Comparison of ENCODE assay signal across 19 cellular contexts in genomic region chr12:24416423-24417109, GRCh38.
A peak's percentile ranks its signal among the peaks of the same experiment; 100 is the strongest.
DNase-seq lines count a peak whose midpoint lies in the region; ATAC-seq and TF ChIP-seq lines count a peak whose summit lies in the region.
"Had no signal": no experiment of that assay in that cellular context is flagged by ENCODE, and none has a peak within 500 bp of the region (broad histone marks: within the 10 kb centered on the region; RNA-seq: fewer than 3 reads in every experiment).

No MANE protein-coding gene starts in this region.

- H3K4me1 ChIP-seq in IMR-90 (ENCODE audit: control insufficient read depth, insufficient read depth, low read length) = 0 out of 2 replicates have a peak, but pooled peaks cover 2% of the 10 kb centered on the region
- H3K4me1 ChIP-seq: Caco-2, SJCRH30 had no signal

- peak overlapping the region; percentile 89 for H3K27ac Mint-ChIP-seq in activated B cell treated with CpG ODN at 0.5 μM for 24 hours
- H3K27ac Mint-ChIP-seq in stimulated activated memory B cell treated with anti-CD40 and anti-IgM and Interleukin-4, amounts not matched to agents 10 μg/mL and 1 μg/mL and 100 μg/mL, for 72 hours = peak overlapping the region; percentile 75
- H3K27ac Mint-ChIP-seq: CD4-positive, alpha-beta T cell; HFFc6 had no signal

- H4K8ac ChIP-seq in IMR-90 (ENCODE audit: low read depth in 2 of 2, low read length in 2 of 2) = no peak overlapping the region

- no peak overlapping the region for H2BK20ac ChIP-seq in IMR-90 (ENCODE audit: low read depth, low read length)

- H3K27me3 ChIP-seq in IMR-90 (ENCODE audit: control insufficient read depth, insufficient read depth, low read length) = no peaks in the 10 kb centered on the region
- H3K27me3 ChIP-seq: SJCRH30 had no signal

- DNase-seq in CD1c-positive myeloid dendritic cell (ENCODE audit: extremely low spot score) = peak; percentile 35
- DNase-seq in IMR-90 = no peak
- no peak for DNase-seq in activated B cell treated with CpG ODN at 0.5 μM for 24 hours
- DNase-seq in NCI-H226 = no peak
- no peak for DNase-seq in DMS79 treated with DMSO at 0.1 percent for 48 hours (lab: John Stamatoyannopoulos, UW)
- DNase-seq: AML-193; Caco-2; CD4-positive, alpha-beta T cell; DMS153; GF-D8; HFFc6; NCI-H1694 treated with DMSO at 0.1 percent for 48 hours; NCI-H345; NCI-H524 treated with DMSO at 0.1 percent for 48 hours; SJCRH30 had no signal

- dilution Hi-C loops in IMR-90 (cut with HindIII; ENCODE audit: low sequenced_read_pairs, unreplicated experiment) = no loop called here

- no peak overlapping the region for H2BK5ac ChIP-seq in IMR-90 (ENCODE audit: low read depth, low read length, poor library complexity, severe bottlenecking)

- peaks cover 45% of the 10 kb centered on the region for H3K4me1 Mint-ChIP-seq in activated B cell treated with CpG ODN at 0.5 μM for 24 hours
- H3K4me1 Mint-ChIP-seq in stimulated activated memory B cell treated with anti-CD40 and anti-IgM and Interleukin-4, amounts not matched to agents 10 μg/mL and 1 μg/mL and 100 μg/mL, for 72 hours = peaks cover 38% of the 10 kb centered on the region

- no TSS peak for BruUV-seq in IMR-90 (replicated peaks; lab: Mats Ljungman, UMichigan)

- H2BK15ac ChIP-seq in IMR-90 (ENCODE audit: low read depth, low read length) = no peak overlapping the region

- H4K91ac ChIP-seq in IMR-90 (ENCODE audit: insufficient read depth, low read depth, low read length) = no peak overlapping the region

- no peaks in the 10 kb centered on the region for H3K36me3 Mint-ChIP-seq in activated B cell treated with CpG ODN at 0.5 μM for 24 hours (ENCODE audit: low read depth)
- H3K36me3 Mint-ChIP-seq in stimulated activated memory B cell treated with anti-CD40 and anti-IgM and Interleukin-4, amounts not matched to agents 10 μg/mL and 1 μg/mL and 100 μg/mL, for 72 hours = no peaks in the 10 kb centered on the region

- in situ Hi-C loops in IMR-90 (cut with MboI; ENCODE audit: low sequenced_read_pairs) = no loop called here

- intact Hi-C loops in IMR-90 (cut with micrococcal nuclease) = no loop called here
- intact Hi-C loops in activated B cell treated with CpG ODN at 0.5 μM for 24 hours (cut with micrococcal nuclease) = loop anchor here (1.0 to 5.0 kb wide), 5 partner anchors 56 to 361 kb away; no protein-coding TSS in a partner anchor

- no peaks in the 10 kb centered on the region for H3K9me3 ChIP-seq in IMR-90 (ENCODE audit: control insufficient read depth, insufficient read depth, low read length)
- H3K9me3 ChIP-seq: SJCRH30 had no signal

- no peak overlapping the region for H3K4me3 ChIP-seq in IMR-90 (ENCODE audit: insufficient read depth, low read depth, low read length)
- H3K4me3 ChIP-seq: GM12878, SJCRH30 had no signal

- no peak overlapping the region for H3K18ac ChIP-seq in IMR-90 (ENCODE audit: low read depth, low read length)

- no peak overlapping the region for H3K4me2 ChIP-seq in IMR-90 (ENCODE audit: low read depth, low read length)

- no peak overlapping the region for H4K5ac ChIP-seq in IMR-90 (ENCODE audit: low read depth, low read length)

- peaks cover 14 to 16% of the 10 kb centered on the region in 2 experiments; a peak in 3 of 4 replicates for H3K79me1 ChIP-seq in IMR-90 (ENCODE audit: low read depth in 1 of 2, low read length in 2 of 2)

- H3K9ac ChIP-seq in IMR-90 (ENCODE audit: low read depth, low read length) = no peak overlapping the region

- H3K4ac ChIP-seq in IMR-90 (ENCODE audit: low read depth, low read length) = no peak overlapping the region

- H3K56ac ChIP-seq in IMR-90 (ENCODE audit: extremely low read depth, insufficient read depth, low read length) = no peak overlapping the region

- H2AK9ac ChIP-seq in IMR-90 (replicated peaks; ENCODE audit: low read depth, low read length, poor library complexity) = no peak overlapping the region

- no peak overlapping the region for H2AK5ac ChIP-seq in IMR-90 (ENCODE audit: low read depth, low read length)

- peak overlapping the region; percentile 80 for H3K4me3 Mint-ChIP-seq in activated B cell treated with CpG ODN at 0.5 μM for 24 hours
- peak overlapping the region; percentile 16 for H3K4me3 Mint-ChIP-seq in stimulated activated memory B cell treated with anti-CD40 and anti-IgM and Interleukin-4, amounts not matched to agents 10 μg/mL and 1 μg/mL and 100 μg/mL, for 72 hours
- H3K4me3 Mint-ChIP-seq: CD4-positive, alpha-beta T cell; HFFc6 had no signal

- H4K20me1 ChIP-seq in IMR-90 (ENCODE audit: insufficient read depth, low read length) = no peaks in the 10 kb centered on the region; the same call in 1 of the 2 replicates

- no peaks in the 10 kb centered on the region for H3K27me3 Mint-ChIP-seq in activated B cell treated with CpG ODN at 0.5 μM for 24 hours
- H3K27me3 Mint-ChIP-seq in stimulated activated memory B cell treated with anti-CD40 and anti-IgM and Interleukin-4, amounts not matched to agents 10 μg/mL and 1 μg/mL and 100 μg/mL, for 72 hours = no peaks in the 10 kb centered on the region
- H3K27me3 Mint-ChIP-seq: CD4-positive, alpha-beta T cell had no signal

- H3K14ac ChIP-seq in IMR-90 (replicated peaks; ENCODE audit: low read depth, low read length) = no peak overlapping the region

- TF ChIP-seq CTCF in IMR-90 (conservative IDR thresholded peaks at IDR 0.05; ENCODE audit: low read depth, low read length) (no peak), activated B cell treated with CpG ODN at 0.5 μM for 24 hours (IDR thresholded peaks at IDR 0.05) (no peak)

- TF ChIP-seq RAD21 in IMR-90 (IDR thresholded peaks at IDR 0.05; ENCODE audit: low read length) = no peak

- no peak overlapping the region for H2AFZ ChIP-seq in IMR-90 (replicated peaks; ENCODE audit: low read length, poor library complexity)

- TF ChIP-seq POLR2A in IMR-90 (IDR thresholded peaks at IDR 0.05; ENCODE audit: low read depth, low read length) = no peak

- ATAC-seq in IMR-90 (ENCODE audit: low read depth) = no peak
- peak; percentile 83 for ATAC-seq in activated B cell treated with CpG ODN at 0.5 μM for 24 hours (ENCODE audit: low read depth)
- ATAC-seq in stimulated activated memory B cell treated with anti-CD40 and anti-IgM and Interleukin-4, amounts not matched to agents 10 μg/mL and 1 μg/mL and 100 μg/mL, for 72 hours = peak; percentile 92
- no peak for ATAC-seq in GM21447 (IDR thresholded peaks at IDR 0.05; ENCODE audit: unreplicated experiment)
- ATAC-seq: GM12878, Panc1 had no signal

- no peaks in the 10 kb centered on the region for H3K9me3 Mint-ChIP-seq in activated B cell treated with CpG ODN at 0.5 μM for 24 hours
- H3K9me3 Mint-ChIP-seq in stimulated activated memory B cell treated with anti-CD40 and anti-IgM and Interleukin-4, amounts not matched to agents 10 μg/mL and 1 μg/mL and 100 μg/mL, for 72 hours = peaks cover 2% of the 10 kb centered on the region

- no peak overlapping the region for H2BK120ac ChIP-seq in IMR-90 (ENCODE audit: low read depth, low read length)

- H3K23ac ChIP-seq in IMR-90 (ENCODE audit: low read depth, low read length) = no peak overlapping the region

- peaks cover 3% of the 10 kb centered on the region for H3K9me1 ChIP-seq in IMR-90 (ENCODE audit: insufficient read depth, low read length)

- no peaks in the 10 kb centered on the region for H3K36me3 ChIP-seq in IMR-90 (ENCODE audit: control insufficient read depth, insufficient read depth, low read length)
- H3K36me3 ChIP-seq: SJCRH30 had no signal

- CTCF ChIA-PET in IMR-90 (lab: Yijun Ruan, JAX) = no interaction called here
- CTCF ChIA-PET in activated B cell treated with CpG ODN at 0.5 μM for 24 hours (lab: Charles Lee) = interaction anchor here (0.8 to 1.1 kb wide), 3 partner anchors 38 to 313 kb away, joined by 3 to 4 read pairs (median 4); no protein-coding TSS in a partner anchor

- no peak overlapping the region for H3K27ac ChIP-seq in IMR-90 (ENCODE audit: insufficient read depth, low read length)
- H3K27ac ChIP-seq: SJCRH30 had no signal

- POLR2A ChIA-PET in IMR-90 (lab: Charles Lee; ENCODE audit: unreplicated experiment) (no interaction called here), activated B cell treated with CpG ODN at 0.5 μM for 24 hours (lab: Charles Lee) (interaction anchor here (0.7 to 5.1 kb wide), 16 partner anchors 17 to 401 kb away, joined by 3 to 32 read pairs (median 6); no protein-coding TSS in a partner anchor)

- no CpG with 5 or more reads among the region's 7 CpGs for WGBS in IMR-90 (ENCODE audit: extremely low coverage in 2 of 2, insufficient read length in 1 of 2), 2 experiments

TF ChIP-seq in IMR-90, 13 proteins besides CTCF, POLR2A, EP300 and RAD21:
- TF ChIP-seq USF2 (IDR thresholded peaks at IDR 0.05; ENCODE audit: low read depth, low read length) (no peak), NFE2L2 (IDR thresholded peaks at IDR 0.05; ENCODE audit: low read depth, low read length) (no peak), MAFK (IDR thresholded peaks at IDR 0.05; ENCODE audit: low read depth, low read length) (peak; percentile 68), SMC3 (IDR thresholded peaks at IDR 0.05; ENCODE audit: low read depth, low read length) (no peak)
- TF ChIP-seq, protein P1, sequence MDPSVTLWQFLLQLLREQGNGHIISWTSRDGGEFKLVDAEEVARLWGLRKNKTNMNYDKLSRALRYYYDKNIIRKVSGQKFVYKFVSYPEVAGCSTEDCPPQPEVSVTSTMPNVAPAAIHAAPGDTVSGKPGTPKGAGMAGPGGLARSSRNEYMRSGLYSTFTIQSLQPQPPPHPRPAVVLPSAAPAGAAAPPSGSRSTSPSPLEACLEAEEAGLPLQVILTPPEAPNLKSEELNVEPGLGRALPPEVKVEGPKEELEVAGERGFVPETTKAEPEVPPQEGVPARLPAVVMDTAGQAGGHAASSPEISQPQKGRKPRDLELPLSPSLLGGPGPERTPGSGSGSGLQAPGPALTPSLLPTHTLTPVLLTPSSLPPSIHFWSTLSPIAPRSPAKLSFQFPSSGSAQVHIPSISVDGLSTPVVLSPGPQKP (IDR thresholded peaks at IDR 0.05; ENCODE audit: borderline replicate concordance, low read depth, low read length) = no peak

Comparison
In these comparisons a context has a peak if more than half of its experiments do, and no peak if none do; other contexts are left out.
1. ATAC-seq: peak in activated B cell treated with CpG ODN at 0.5 μM for 24 hours (single experiment) and stimulated activated memory B cell treated with anti-CD40 and anti-IgM and Interleukin-4, amounts not matched to agents 10 μg/mL and 1 μg/mL and 100 μg/mL, for 72 hours (single experiment); none in IMR-90 (single experiment) and GM21447 (single experiment).